ENCODE assay signal across 22 cellular contexts in genomic region chr17:66582373-66583111, GRCh38.
DNase-seq lines count a peak whose midpoint lies in the region; ATAC-seq and TF ChIP-seq lines count a peak whose summit lies in the region.
"Had no signal": no experiment of that assay in that cellular context is flagged by ENCODE, and none has a peak within 500 bp of the region (broad histone marks: within the 10 kb centered on the region; RNA-seq: fewer than 3 reads in every experiment).

No MANE protein-coding gene starts in this region.

- H3K4me3 ChIP-seq in epithelial cell of esophagus (ENCODE audit: low read length), result no peak overlapping the region
- H3K4me3 ChIP-seq in tibial nerve, result no peak overlapping the region
- H3K4me3 ChIP-seq: breast epithelium, prostate gland, skin epidermis had no signal

- peaks cover 60% of the 10 kb centered on the region for H3K36me3 Mint-ChIP-seq in activated T-cell treated with anti-CD3 and anti-CD28 coated beads, Interleukin-2, amount 50 U/mL, for 24 hours (ENCODE audit: low read depth)
- peaks cover 43% of the 10 kb centered on the region for H3K36me3 Mint-ChIP-seq in activated CD4-positive, alpha-beta T cell treated with anti-CD3 and anti-CD28 coated beads for 36 hours (ENCODE audit: low read depth)

- no peaks in the 10 kb centered on the region for H3K36me3 ChIP-seq in tibial nerve
- H3K36me3 ChIP-seq: breast epithelium, prostate gland had no signal

- ATAC-seq in activated CD4-positive, alpha-beta T cell treated with anti-CD3 and anti-CD28 coated beads for 36 hours, result no peak

- POLR2A ChIA-PET in activated CD4-positive, alpha-beta T cell treated with anti-CD3 and anti-CD28 coated beads for 36 hours (lab: Charles Lee), result no interaction called here

- no peaks in the 10 kb centered on the region for H3K27me3 Mint-ChIP-seq in activated T-cell treated with anti-CD3 and anti-CD28 coated beads, Interleukin-2, amount 50 U/mL, for 24 hours
- H3K27me3 Mint-ChIP-seq in activated CD4-positive, alpha-beta T cell treated with anti-CD3 and anti-CD28 coated beads for 36 hours, result no peaks in the 10 kb centered on the region
- H3K27me3 Mint-ChIP-seq: B cell had no signal

- H3K27ac Mint-ChIP-seq in activated T-cell treated with anti-CD3 and anti-CD28 coated beads, Interleukin-2, amount 50 U/mL, for 24 hours, result peak overlapping the region; percentile 66
- H3K27ac Mint-ChIP-seq in activated CD4-positive, alpha-beta T cell treated with anti-CD3 and anti-CD28 coated beads for 36 hours, result no peak overlapping the region
- H3K27ac Mint-ChIP-seq: B cell had no signal

- no peak for DNase-seq in activated T-cell treated with anti-CD3 and anti-CD28 coated beads, Interleukin-2, amount 50 U/mL, for 24 hours
- no peak for DNase-seq in activated T-cell treated with anti-CD3 and anti-CD28 coated beads, Interleukin-2, amount 50 U/mL, for 48 hours
- peak; percentile 25 for DNase-seq in HuH-7.5 (ENCODE audit: low spot score)
- DNase-seq in epithelial cell of esophagus (ENCODE audit: low read depth), result no peak
- no peak for DNase-seq in tibial nerve (ENCODE audit: low spot score in 2 of 2)
- no peak for DNase-seq in activated CD4-positive, alpha-beta T cell treated with anti-CD3 and anti-CD28 coated beads for 36 hours
- no peak for DNase-seq in GDM1 (lab: John Stamatoyannopoulos, UW)
- no peak for DNase-seq in NCI-H774 (lab: John Stamatoyannopoulos, UW)
- DNase-seq: activated CD4-positive, CD25-positive, alpha-beta regulatory T cell treated with anti-CD3 and anti-CD28 coated beads, Interleukin-2, amount 50 U/mL, for 72 hours; activated naive CD4-positive, alpha-beta T cell; amniotic stem cell; cortex of kidney; Karpas-422; MV-4-11; NCI-H510A treated with DMSO at 0.1 percent for 48 hours; SHP77; stimulated activated CD4-positive, alpha-beta T cell treated with anti-CD3 and anti-CD28 coated beads, Interleukin-2, amount 100 ng/mL, for 24 hours; substantia nigra had no signal

- H3K9me3 Mint-ChIP-seq in activated T-cell treated with anti-CD3 and anti-CD28 coated beads, Interleukin-2, amount 50 U/mL, for 24 hours, result peaks cover 2% of the 10 kb centered on the region
- peaks cover 4% of the 10 kb centered on the region for H3K9me3 Mint-ChIP-seq in activated CD4-positive, alpha-beta T cell treated with anti-CD3 and anti-CD28 coated beads for 36 hours (ENCODE audit: low read depth)

- peaks cover 0 to 57% (median 21%) of the 10 kb centered on the region in 4 donors for H3K4me1 ChIP-seq in tibial nerve
- H3K4me1 ChIP-seq: breast epithelium, prostate gland had no signal

- TF ChIP-seq EP300 in tibial nerve (IDR thresholded peaks at IDR 0.05), result no peak

- H3K4me1 Mint-ChIP-seq in activated T-cell treated with anti-CD3 and anti-CD28 coated beads, Interleukin-2, amount 50 U/mL, for 24 hours (ENCODE audit: low read depth), result peaks cover 47% of the 10 kb centered on the region
- peaks cover 24% of the 10 kb centered on the region for H3K4me1 Mint-ChIP-seq in activated CD4-positive, alpha-beta T cell treated with anti-CD3 and anti-CD28 coated beads for 36 hours
- H3K4me1 Mint-ChIP-seq: B cell had no signal

- no peaks in the 10 kb centered on the region for H3K27me3 ChIP-seq in tibial nerve
- H3K27me3 ChIP-seq: breast epithelium had no signal

- no peak for TF ChIP-seq POLR2A in tibial nerve (IDR thresholded peaks at IDR 0.05)

- WGBS in tibial nerve, 2 donors, result 95 to 96% methylated on average over 5 of the region's 5 CpGs

- no peaks in the 10 kb centered on the region for H3K9me3 ChIP-seq in tibial nerve
- H3K9me3 ChIP-seq: breast epithelium, prostate gland had no signal

- no peak overlapping the region for H3K4me3 Mint-ChIP-seq in activated T-cell treated with anti-CD3 and anti-CD28 coated beads, Interleukin-2, amount 50 U/mL, for 24 hours
- no peak overlapping the region for H3K4me3 Mint-ChIP-seq in activated CD4-positive, alpha-beta T cell treated with anti-CD3 and anti-CD28 coated beads for 36 hours
- H3K4me3 Mint-ChIP-seq: B cell had no signal

- TF ChIP-seq CTCF in epithelial cell of esophagus (IDR thresholded peaks at IDR 0.05; ENCODE audit: insufficient read depth, low read depth, low read length, missing control alignments) (peak; percentile 2), tibial nerve (IDR thresholded peaks at IDR 0.05) (no peak)

- intact Hi-C loops in activated CD4-positive, alpha-beta T cell treated with anti-CD3 and anti-CD28 coated beads for 36 hours (cut with DNase I, micrococcal nuclease), result no loop called here

- H3K27ac ChIP-seq in tibial nerve, result peak overlapping the region in 3 of 4 donors; percentile 3 to 80 (median 80)
- H3K27ac ChIP-seq: breast epithelium, skin epidermis had no signal

- CTCF ChIA-PET in activated CD4-positive, alpha-beta T cell treated with anti-CD3 and anti-CD28 coated beads for 36 hours (lab: Charles Lee), result interaction anchor here (0.6 to 1.5 kb wide), 2 partner anchors 10 to 331 kb away, joined by 3 to 5 read pairs; no protein-coding TSS in a partner anchor
